Comparison of ENCODE assay signal across 25 cellular contexts in genomic region chr1:29970747-29971325, GRCh38.
"Had no signal": no experiment of that assay in that cellular context is flagged by ENCODE, and none has a peak within 500 bp of the region (broad histone marks: within the 10 kb centered on the region; RNA-seq: fewer than 3 reads in every experiment).

No MANE protein-coding gene starts in this region.

- H3K27me3 Mint-ChIP-seq: activated CD4-positive, alpha-beta memory T cell treated with anti-CD3 and anti-CD28 coated beads, Interleukin-2, amount 10 ng/mL, durations not matched to agents 7 days and 5 days; IgD-negative memory B cell had no signal

- H3K36me3 ChIP-seq: adrenal gland had no signal

- H3K4me3 Mint-ChIP-seq: activated CD4-positive, alpha-beta memory T cell treated with anti-CD3 and anti-CD28 coated beads, Interleukin-2, amount 10 ng/mL, durations not matched to agents 7 days and 5 days; activated CD4-positive, alpha-beta T cell treated with anti-CD3 and anti-CD28 coated beads for 36 hours; activated naive CD8-positive, alpha-beta T cell treated with anti-CD3 and anti-CD28 coated beads, Interleukin-2, amount 10 ng/mL, durations not matched to agents 7 days and 5 days; IgD-negative memory B cell; T-cell had no signal

- H3K9ac ChIP-seq: KMS-11 had no signal

- ATAC-seq: activated CD4-positive, alpha-beta T cell treated with anti-CD3 and anti-CD28 coated beads for 36 hours; Panc1; Right ventricle myocardium inferior; T-cell had no signal

- H3K4me1 Mint-ChIP-seq: activated CD4-positive, alpha-beta memory T cell treated with anti-CD3 and anti-CD28 coated beads, Interleukin-2, amount 10 ng/mL, durations not matched to agents 7 days and 5 days; activated naive CD8-positive, alpha-beta T cell treated with anti-CD3 and anti-CD28 coated beads, Interleukin-2, amount 10 ng/mL, durations not matched to agents 7 days and 5 days; T-cell had no signal

- DNase-seq: activated CD4-positive, alpha-beta memory T cell treated with anti-CD3 and anti-CD28 coated beads, Interleukin-2, amount 10 ng/mL, durations not matched to agents 7 days and 5 days; activated CD4-positive, alpha-beta T cell treated with anti-CD3 and anti-CD28 coated beads for 36 hours; activated CD4-positive, alpha-beta T cell treated with anti-CD3 and anti-CD28 coated beads, Interleukin-2, amount 50 U/mL, for 1 hour; activated CD8-positive, alpha-beta memory T cell treated with anti-CD3 and anti-CD28 coated beads, Interleukin-2, amount 50 U/mL, for 48 hours; activated naive CD4-positive, alpha-beta T cell treated with Interleukin-2 at 50 U/mL for 16 hours; activated naive CD8-positive, alpha-beta T cell treated with anti-CD3 and anti-CD28 coated beads, Interleukin-2, amount 10 ng/mL, durations not matched to agents 7 days and 5 days; activated T-cell treated with anti-CD3 and anti-CD28 coated beads, Interleukin-2, amount 50 U/mL, for 1 hour; MM.1S; NCI-H1105; NCI-H1436; NCI-H187; NCI-H2081; NCI-H510A treated with DMSO at 0.1 percent for 48 hours; NCI-H69; NK-92 treated with Interleukin-12 subunit alpha and Interleukin-12 subunit beta, amount 100 ng/mL, for 24 hours; OCI-M1; RPMI8226; T-cell had no signal

- H3K27ac Mint-ChIP-seq: activated CD4-positive, alpha-beta memory T cell treated with anti-CD3 and anti-CD28 coated beads, Interleukin-2, amount 10 ng/mL, durations not matched to agents 7 days and 5 days; activated CD4-positive, alpha-beta T cell treated with anti-CD3 and anti-CD28 coated beads for 36 hours; activated naive CD8-positive, alpha-beta T cell treated with anti-CD3 and anti-CD28 coated beads, Interleukin-2, amount 10 ng/mL, durations not matched to agents 7 days and 5 days; T-cell had no signal

- H3K4me1 ChIP-seq: adrenal gland had no signal

- H3K9me3 Mint-ChIP-seq: activated CD4-positive, alpha-beta memory T cell treated with anti-CD3 and anti-CD28 coated beads, Interleukin-2, amount 10 ng/mL, durations not matched to agents 7 days and 5 days; activated naive CD8-positive, alpha-beta T cell treated with anti-CD3 and anti-CD28 coated beads, Interleukin-2, amount 10 ng/mL, durations not matched to agents 7 days and 5 days had no signal

- H3K36me3 Mint-ChIP-seq: activated naive CD8-positive, alpha-beta T cell treated with anti-CD3 and anti-CD28 coated beads, Interleukin-2, amount 10 ng/mL, durations not matched to agents 7 days and 5 days; T-cell had no signal

- H3K27ac ChIP-seq: adrenal gland, KMS-11, SK-N-MC, VCaP had no signal

- H3K4me2 ChIP-seq: KMS-11 had no signal

- H3K9me3 ChIP-seq: adrenal gland had no signal

- H3K27me3 ChIP-seq: adrenal gland had no signal

- H3K4me3 ChIP-seq: adrenal gland, SK-N-MC had no signal
